In genomic region chr11:108222686-108223448, GRCh38 we compare ENCODE assay signal across 8 cellular contexts. TPM values are rescaled to one million over a fixed set of nuclear protein-coding genes. Genes with fewer than 3 reads are reported as not detected.
DNase-seq lines count a peak whose midpoint lies in the region; ATAC-seq and TF ChIP-seq lines count a peak whose summit lies in the region.

TSS of gene ATM (plus strand) at chr11:108223067. CDS start at chr11:108227625, 4,558 bp downstream.

- TF ChIP-seq POLR2A in heart left ventricle (IDR thresholded peaks at IDR 0.05): peak in 1 of 2 donors; percentile 47

- peaks cover 0 to 10% (median 5%) of the 10 kb centered on the region in 9 donors for H3K36me3 ChIP-seq in heart left ventricle
- peaks cover 3% of the 10 kb centered on the region for H3K36me3 ChIP-seq in upper lobe of right lung

- intact Hi-C loops in heart left ventricle (cut with DNase I) (loop anchor here in 7 of 10 donors (1.0 to 10.0 kb wide), 10 partner anchors 48 to 272 kb away; partner anchors contain the start of genes ACAT1 (in 3 of the 7), C11orf65 (in 2 of the 7), CUL5 (in 2 of the 7) and POGLUT3 (in 1 of the 7)), posterior cingulate gyrus (cut with DNase I) (loop anchor here (5.0 kb wide), 3 partner anchors 101 to 439 kb away; partner anchors contain the start of gene ACAT1), upper lobe of right lung (cut with DNase I) (no loop called here)

- WGBS in adipose tissue, 3 donors: 0 to 1% (median 0%) methylated on average over 63 to 64 of the region's 64 CpGs
- 0% methylated on average over 48 to 64 of the region's 64 CpGs for WGBS in heart left ventricle, 4 donors

- peak within 1 kb of the TSS; percentile 21 for H3K27ac ChIP-seq in adipose tissue (ENCODE audit: low read depth, low read length)
- peak within 1 kb of the TSS; percentile 75 to 98 (median 93) for H3K27ac ChIP-seq in heart left ventricle
- H3K27ac ChIP-seq in upper lobe of right lung: peak within 1 kb of the TSS; percentile 96

- H3K27me3 ChIP-seq in heart left ventricle (no peaks in the 10 kb centered on the region), upper lobe of right lung (no peaks in the 10 kb centered on the region)

- H3K4me1 ChIP-seq in heart left ventricle: peaks cover 0 to 81% (median 33%) of the 10 kb centered on the region in 12 donors
- H3K4me1 ChIP-seq in upper lobe of right lung: peaks cover 40% of the 10 kb centered on the region

- H3K9me3 ChIP-seq in heart left ventricle: no peaks in the 10 kb centered on the region
- H3K9me3 ChIP-seq in upper lobe of right lung: no peaks in the 10 kb centered on the region

- peak; percentile 98 to 100 (median 100) for DNase-seq in NCI-H1417 (lab: John Stamatoyannopoulos, UW)
- peak; percentile 100 for DNase-seq in SW 1271 (lab: John Stamatoyannopoulos, UW)
- DNase-seq in heart left ventricle: peak; percentile 99 to 100 (median 100)
- DNase-seq in posterior cingulate gyrus: peak; percentile 99 to 100 (median 99)
- peak; percentile 100 for DNase-seq in upper lobe of right lung

- peak; percentile 89 for TF ChIP-seq CTCF in GM12874 (IDR thresholded peaks at IDR 0.05; ENCODE audit: insufficient read depth, low read depth, low read length)
- TF ChIP-seq CTCF in heart left ventricle (IDR thresholded peaks at IDR 0.05): peak; percentile 55 to 95 (median 75)
- peak; percentile 73 for TF ChIP-seq CTCF in upper lobe of right lung (IDR thresholded peaks at IDR 0.05)

- H3K4me3 ChIP-seq in heart left ventricle: peak within 1 kb of the TSS; percentile 68 to 93 (median 78)
- peak within 1 kb of the TSS; percentile 74 for H3K4me3 ChIP-seq in upper lobe of right lung

- ATAC-seq in HG02763 (IDR thresholded peaks at IDR 0.05; ENCODE audit: unreplicated experiment) (peak; percentile 79), heart left ventricle (peak; percentile 97 to 99 (median 98)), upper lobe of right lung (peak; percentile 98)

RNA-seq across cellular contexts. Expression of gene ATM, which starts in this region (rescaled TPM):
- polyA plus RNA-seq in adipose tissue (10 to 100 TPM in 1 of 3 donors, 1 to 10 TPM in 2; 9.6 to 22.0 (median 9.9) TPM), heart left ventricle (10 to 100 TPM; 14.0 to 15.5 TPM)
- total RNA-seq in heart left ventricle (10 to 100 TPM; 25.3 to 50.8 (median 32.8) TPM), upper lobe of right lung (74.0 TPM)

Comparison
In these comparisons a context has a peak if more than half of its experiments do, and no peak if none do; other contexts are left out.
1. Peak in every context shown above with its lines: DNase-seq, ATAC-seq, H3K4me3 ChIP-seq and H3K27ac ChIP-seq.
2. H3K27ac ChIP-seq: peak in every context shown above with its lines; median percentile 96 in upper lobe of right lung; 93 in heart left ventricle; 21 in adipose tissue.